In genomic region chr6:105804436-105804835, GRCh38 we compare ENCODE assay signal across 12 cellular contexts.
DNase-seq lines count a peak whose midpoint lies in the region; ATAC-seq and TF ChIP-seq lines count a peak whose summit lies in the region.
"Had no signal": no experiment of that assay in that cellular context is flagged by ENCODE, and none has a peak within 500 bp of the region (broad histone marks: within the 10 kb centered on the region; RNA-seq: fewer than 3 reads in every experiment).

No MANE protein-coding gene starts in this region.

- H2AFZ ChIP-seq in fibroblast of lung (ENCODE audit: low read length), result no peak overlapping the region

- H3K4me3 ChIP-seq in fibroblast of lung (replicated peaks in 1 of 4; ENCODE audit: control extremely low read depth in 1 of 4, insufficient read depth in 1 of 4, low read depth in 3 of 4, low read length in 4 of 4) (no peak overlapping the region), uterus (no peak overlapping the region), HAP-1 (no peak overlapping the region)

- H3K27me3 ChIP-seq in fibroblast of lung (ENCODE audit: control insufficient read depth, insufficient read depth, low read length) (no peaks in the 10 kb centered on the region), uterus (no peaks in the 10 kb centered on the region), HAP-1 (ENCODE audit: low read depth) (no peaks in the 10 kb centered on the region)

- TF ChIP-seq CTCF in fibroblast of lung (conservative IDR thresholded peaks at IDR 0.05 in 1 of 2, IDR thresholded peaks at IDR 0.05 in 1 of 2; ENCODE audit: low read depth in 1 of 2, low read length in 2 of 2) (no peak), uterus (IDR thresholded peaks at IDR 0.05) (no peak)

- ATAC-seq in SK-N-SH treated with all-trans-retinoic acid at 6 μM for 48 hours, result peak; percentile 94

- intact Hi-C loops in uterus (cut with DNase I; ENCODE audit: low total_unique reads), result no loop called here

- H3K4me1 ChIP-seq in fibroblast of lung (ENCODE audit: control insufficient read depth, extremely low read depth, insufficient read depth, low read length) (peaks cover 7% of the 10 kb centered on the region), uterus (no peaks in the 10 kb centered on the region), HAP-1 (no peaks in the 10 kb centered on the region)

- no peaks in the 10 kb centered on the region for H4K20me1 ChIP-seq in fibroblast of lung (ENCODE audit: control insufficient read depth, extremely low read depth, insufficient read depth, low read length)

- no peak overlapping the region for H3K9ac ChIP-seq in fibroblast of lung (ENCODE audit: insufficient read depth, low read length)

- H3K36me3 ChIP-seq in fibroblast of lung (ENCODE audit: control insufficient read depth, insufficient read depth, low read length) (no peaks in the 10 kb centered on the region), uterus (no peaks in the 10 kb centered on the region), HAP-1 (replicated peaks) (no peaks in the 10 kb centered on the region)

- DNase-seq in H4 (ENCODE audit: low spot score) (peak; percentile 23), fibroblast of lung (ENCODE audit: low read depth in 2 of 2) (peak; percentile 49 to 89), uterus (no peak), HAP-1 (ENCODE audit: low spot score in 2 of 2) (no peak), NCI-H187 (lab: John Stamatoyannopoulos, UW) (no peak), nucleus accumbens (lab: John Stamatoyannopoulos, UW) (no peak)
- DNase-seq: activated effector memory CD4-positive, alpha-beta T cell treated with anti-CD3 and anti-CD28 coated beads, Interleukin-2, amount 50 U/mL, for 16 hours; effector CD4-positive, alpha-beta T cell; GF-D8; NCI-H1105 treated with DMSO at 0.1 percent for 48 hours; NCI-H446 had no signal

- TF ChIP-seq POLR2A in uterus (IDR thresholded peaks at IDR 0.05), result no peak

- H3K9me3 ChIP-seq in fibroblast of lung (ENCODE audit: control insufficient read depth, insufficient read depth, low read depth, low read length) (no peaks in the 10 kb centered on the region), uterus (no peaks in the 10 kb centered on the region), HAP-1 (no peaks in the 10 kb centered on the region)

- in situ Hi-C loops in HAP-1 (cut with MboI; ENCODE audit: low sequenced_read_pairs), result no loop called here

- H3K27ac ChIP-seq in fibroblast of lung (ENCODE audit: insufficient read depth, low read length), result no peak overlapping the region
- H3K27ac ChIP-seq in uterus, result peak overlapping the region; percentile 3 to 59

- no peaks in the 10 kb centered on the region for H3K79me2 ChIP-seq in fibroblast of lung (ENCODE audit: control insufficient read depth, insufficient read depth, low read length)

- no peak overlapping the region for H3K4me2 ChIP-seq in fibroblast of lung (ENCODE audit: extremely low read depth, insufficient read depth, low read length)

TF ChIP-seq in SK-N-SH treated with all-trans-retinoic acid at 6 μM for 48 hours, 23 proteins besides CTCF, POLR2A, EP300 and RAD21:
- no peak for TF ChIP-seq ZNF70 (CRISPR knock-in tag; IDR thresholded peaks at IDR 0.05)
- TF ChIP-seq RARB (CRISPR knock-in tag; IDR thresholded peaks at IDR 0.05), result no peak
- no peak for TF ChIP-seq ZFP3 (CRISPR knock-in tag; IDR thresholded peaks at IDR 0.05)
- TF ChIP-seq PATZ1 (CRISPR knock-in tag; IDR thresholded peaks at IDR 0.05; ENCODE audit: borderline replicate concordance), result no peak
- TF ChIP-seq OSR1 (CRISPR knock-in tag; IDR thresholded peaks at IDR 0.05), result no peak
- TF ChIP-seq CSRNP3 (CRISPR knock-in tag; IDR thresholded peaks at IDR 0.05), result no peak
- TF ChIP-seq TOX (CRISPR knock-in tag; IDR thresholded peaks at IDR 0.05; ENCODE audit: borderline replicate concordance), result no peak
- no peak for TF ChIP-seq CSDC2 (CRISPR knock-in tag; IDR thresholded peaks at IDR 0.05)
- TF ChIP-seq SNAI2 (CRISPR knock-in tag; IDR thresholded peaks at IDR 0.05), result no peak
- TF ChIP-seq BACH2 (CRISPR knock-in tag; IDR thresholded peaks at IDR 0.05; ENCODE audit: borderline replicate concordance), result no peak
- no peak for TF ChIP-seq ZFP30 (CRISPR knock-in tag; IDR thresholded peaks at IDR 0.05)
- TF ChIP-seq ZNF8 (CRISPR knock-in tag; IDR thresholded peaks at IDR 0.05), result no peak
- TF ChIP-seq ARNTL (CRISPR knock-in tag; IDR thresholded peaks at IDR 0.05; ENCODE audit: borderline replicate concordance, low read depth), result no peak
- no peak for TF ChIP-seq ZNF565 (CRISPR knock-in tag; conservative IDR thresholded peaks at IDR 0.05; ENCODE audit: low read depth)
- TF ChIP-seq ISL1 (CRISPR knock-in tag; IDR thresholded peaks at IDR 0.05), result no peak
- TF ChIP-seq ZC3H10 (CRISPR knock-in tag; IDR thresholded peaks at IDR 0.05), result no peak
- TF ChIP-seq GLIS3 (CRISPR knock-in tag; IDR thresholded peaks at IDR 0.05), result no peak
- no peak for TF ChIP-seq CREB5 (CRISPR knock-in tag; IDR thresholded peaks at IDR 0.05; ENCODE audit: low read depth)
- no peak for TF ChIP-seq PPARA (CRISPR knock-in tag; IDR thresholded peaks at IDR 0.05; ENCODE audit: borderline replicate concordance)
- no peak for TF ChIP-seq POU6F1 (CRISPR knock-in tag; IDR thresholded peaks at IDR 0.05; ENCODE audit: borderline replicate concordance, low read depth)

Comparison
In these comparisons a context has a peak if more than half of its experiments do, and no peak if none do; other contexts are left out.
1. DNase-seq: peak in H4 (single experiment) and fibroblast of lung (2 of 2); none in uterus (0 of 2), HAP-1 (0 of 2), NCI-H187 (0 of 2) and nucleus accumbens (0 of 56).